Comparison of ENCODE assay signal across 8 cellular contexts in the genomic region with DNA sequence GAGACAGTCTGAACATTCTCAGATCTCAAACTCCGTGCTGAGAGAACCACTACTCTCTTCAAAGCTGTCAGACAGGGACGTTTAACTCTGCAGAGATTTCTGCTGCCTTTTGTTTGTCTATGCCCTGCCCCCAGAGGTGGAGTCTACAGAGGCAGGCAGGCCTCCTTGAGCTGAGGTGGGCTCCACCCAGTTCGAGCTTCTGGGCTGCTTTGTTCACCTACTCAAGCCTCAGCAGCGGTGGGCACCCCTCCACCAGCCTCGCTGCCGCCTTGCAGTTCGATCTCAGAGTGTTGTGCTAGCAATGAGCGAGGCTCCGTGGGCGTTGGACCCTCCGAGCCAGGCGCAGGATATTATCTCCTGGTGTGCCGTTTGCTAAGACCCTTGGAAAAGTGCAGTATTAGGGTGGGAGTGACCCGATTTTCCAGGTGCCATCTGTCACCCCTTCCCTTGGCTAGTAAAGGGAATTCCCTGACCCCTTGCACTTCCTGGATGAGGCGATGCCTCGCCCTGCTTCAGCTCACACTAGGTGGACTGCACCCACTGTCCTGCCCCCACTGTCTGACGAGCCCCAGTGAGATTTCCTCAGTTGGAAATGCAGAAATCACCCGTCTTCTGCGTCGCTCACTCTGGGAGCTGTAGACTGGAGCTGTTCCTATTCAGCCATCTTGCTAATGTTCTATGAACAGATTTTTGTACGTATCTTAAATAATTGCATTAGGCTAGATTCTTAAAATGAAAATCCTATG.
DNase-seq lines count a peak whose midpoint lies in the region; ATAC-seq, FAIRE-seq and TF ChIP-seq lines count a peak whose summit lies in the region.
"Not testable (repeated sequence)": the region's sequence is repeated elsewhere in the genome, so short reads cannot be mapped to it uniquely, and the experiment has no call there.

No MANE protein-coding gene starts in this region.

- H3K14ac ChIP-seq in H1 (ENCODE audit: insufficient read length), result not testable (repeated sequence)

- H4K91ac ChIP-seq in H1 (replicated peaks; ENCODE audit: insufficient read length, low read length), result not testable (repeated sequence)

- not testable (repeated sequence) for H2AFZ ChIP-seq in H1 (ENCODE audit: low read length)
- H2AFZ ChIP-seq in osteoblast (ENCODE audit: low read length), result peak overlapping the region; percentile 62

- not testable (repeated sequence) for TF ChIP-seq EP300 in H1 (IDR thresholded peaks at IDR 0.05; ENCODE audit: borderline replicate concordance in 1 of 2, low read depth in 2 of 2, low read length in 2 of 2)

- not testable (repeated sequence) for H3K4me1 ChIP-seq in H1 (replicated peaks in 1 of 4; ENCODE audit: control insufficient read depth in 3 of 4, insufficient read depth in 4 of 4, low read length in 3 of 4); osteoblast (ENCODE audit: insufficient read depth, low read length); upper lobe of right lung

- WGBS in H1 (ENCODE audit: extremely low coverage in 1 of 2, insufficient coverage in 1 of 2, insufficient read length in 1 of 2, insufficient replicate concordance in 2 of 2, low coverage in 1 of 2, low lambda C conversion rate in 2 of 2, missing lambda C conversion rate in 1 of 2), 2 experiments, result 39% methylated on average over 20 of the region's 21 CpGs; no CpG with 5 or more reads in 1 of the 2 experiments

- H2BK12ac ChIP-seq in H1 (ENCODE audit: low read depth, low read length), result not testable (repeated sequence)

- H3K27ac ChIP-seq in H1 (ENCODE audit: low read depth, low read length); osteoblast (ENCODE audit: low read depth, low read length); upper lobe of right lung: not testable (repeated sequence)

- H3K23ac ChIP-seq in H1 (ENCODE audit: insufficient read length), result not testable (repeated sequence)

- not testable (repeated sequence) for H3K4ac ChIP-seq in H1 (replicated peaks; ENCODE audit: insufficient read length, low read depth, low read length)

- DNase-seq in ELF-1 (ENCODE audit: low read depth, low spot score) (peak; percentile 64), NCI-H2171 treated with DMSO at 0.1 percent for 48 hours (lab: John Stamatoyannopoulos, UW) (peak; percentile 33), amniotic epithelial cell (ENCODE audit: low read depth) (peak; percentile 3), H1 (ENCODE audit: low read depth in 1 of 2, low spot score in 2 of 2) (peak in 1 of 2 experiments; percentile 54), head of caudate nucleus (peak; percentile 4 to 73 (median 45)), kidney tubule cell (ENCODE audit: low spot score) (peak; percentile 51)
- not testable (repeated sequence) for DNase-seq in osteoblast (ENCODE audit: insufficient read length, low spot score, missing footprints); upper lobe of right lung

- H3K9me3 ChIP-seq in H1 (ENCODE audit: insufficient read depth in 2 of 2, low read depth in 1 of 2, low read length in 1 of 2); osteoblast (ENCODE audit: low read depth, low read length); upper lobe of right lung: not testable (repeated sequence)

- not testable (repeated sequence) for H4K20me1 ChIP-seq in H1 (replicated peaks in 1 of 2; ENCODE audit: control insufficient read depth in 1 of 2, insufficient read depth in 2 of 2, low read length in 2 of 2); osteoblast (ENCODE audit: insufficient read depth, low read length)

- POLR2A ChIA-PET in H1 (lab: Charles Lee; ENCODE audit: partially characterized antibody), result not testable (repeated sequence)

- TF ChIP-seq RAD21 in H1 (IDR thresholded peaks at IDR 0.05 in 1 of 2, conservative IDR thresholded peaks at IDR 0.05 in 1 of 2; ENCODE audit: low read depth in 2 of 2, low read length in 2 of 2), result not testable (repeated sequence)

- not testable (repeated sequence) for H3K18ac ChIP-seq in H1 (ENCODE audit: extremely low read depth, low read length)

- H2BK20ac ChIP-seq in H1 (ENCODE audit: low read length), result not testable (repeated sequence)

- H3K4me3 ChIP-seq in H1 (ENCODE audit: extremely low read depth in 1 of 4, insufficient read depth in 2 of 4, low read depth in 3 of 4, low read length in 4 of 4) (peak overlapping the region in 3 of 4 experiments; percentile 8 to 26 (median 20); a peak in 1 of 8 replicates), osteoblast (ENCODE audit: insufficient read depth, low read length) (peak overlapping the region; percentile 61), upper lobe of right lung (peak overlapping the region; percentile 14)

- H2BK120ac ChIP-seq in H1 (replicated peaks; ENCODE audit: low read depth, low read length), result not testable (repeated sequence)

- not testable (repeated sequence) for H3K27me3 ChIP-seq in H1 (replicated peaks in 1 of 4; ENCODE audit: control insufficient read depth in 3 of 4, extremely low read depth in 1 of 4, insufficient read depth in 3 of 4, low read length in 3 of 4); osteoblast (ENCODE audit: insufficient read depth, low read length); upper lobe of right lung

- H3K79me2 ChIP-seq in H1 (ENCODE audit: control insufficient read depth in 1 of 2, insufficient read depth in 2 of 2, low read length in 2 of 2); osteoblast (ENCODE audit: insufficient read depth, low read length): not testable (repeated sequence)

- H3K4me2 ChIP-seq in H1 (ENCODE audit: insufficient read depth in 1 of 2, low read depth in 2 of 2, low read length in 2 of 2) (peak overlapping the region; percentile 33 to 52), osteoblast (ENCODE audit: insufficient read depth, low read length) (peak overlapping the region; percentile 43)

- not testable (repeated sequence) for H4K5ac ChIP-seq in H1 (ENCODE audit: insufficient read length, low read depth, low read length)

- not testable (repeated sequence) for H3K23me2 ChIP-seq in H1 (ENCODE audit: low read depth, low read length)

- FAIRE-seq in H1 (lab: Jason Lieb, UNC), result not testable (repeated sequence)

- H3K36me3 ChIP-seq in H1 (ENCODE audit: control insufficient read depth in 2 of 4, insufficient read depth in 4 of 4, low read length in 3 of 4); osteoblast (ENCODE audit: insufficient read depth, low read length); upper lobe of right lung: not testable (repeated sequence)

- CTCF ChIA-PET in H1 (lab: Charles Lee; ENCODE audit: partially characterized antibody), result interaction anchor here (1.0 to 2.5 kb wide), 6 partner anchors 8 to 53 kb away, joined by 3 to 10 read pairs (median 6); no protein-coding TSS in a partner anchor

- not testable (repeated sequence) for H2BK5ac ChIP-seq in H1 (ENCODE audit: low read depth, low read length)

- not testable (repeated sequence) for TF ChIP-seq POLR2A in H1 (IDR thresholded peaks at IDR 0.05; ENCODE audit: control extremely low read depth in 1 of 2, low read depth in 2 of 2, low read length in 2 of 2)

- not testable (repeated sequence) for H2BK15ac ChIP-seq in H1 (ENCODE audit: low read length)

- H4K8ac ChIP-seq in H1 (ENCODE audit: extremely low read depth, insufficient read depth, low read length), result not testable (repeated sequence)

- not testable (repeated sequence) for H3K56ac ChIP-seq in H1 (replicated peaks; ENCODE audit: insufficient read length, low read depth, low read length)

- H3K9ac ChIP-seq in H1 (replicated peaks in 1 of 4; ENCODE audit: extremely low read depth in 1 of 4, low read depth in 3 of 4, low read length in 3 of 4), result not testable (repeated sequence)

- intact Hi-C loops in head of caudate nucleus (cut with DNase I); upper lobe of right lung (cut with DNase I): not testable (repeated sequence)

- H3K79me1 ChIP-seq in H1 (ENCODE audit: low read depth, low read length), result not testable (repeated sequence)

- not testable (repeated sequence) for TF ChIP-seq CTCF in H1 (IDR thresholded peaks at IDR 0.05; ENCODE audit: control extremely low read depth in 1 of 3, insufficient read depth in 1 of 3, low read depth in 1 of 3, low read length in 3 of 3); osteoblast (IDR thresholded peaks at IDR 0.05; ENCODE audit: extremely low read depth, low read depth, low read length); upper lobe of right lung (IDR thresholded peaks at IDR 0.05)

- H2AK5ac ChIP-seq in H1 (ENCODE audit: low read depth, low read length), result not testable (repeated sequence)

- not testable (repeated sequence) for ATAC-seq in upper lobe of right lung

TF ChIP-seq in H1, 55 proteins besides CTCF, POLR2A, EP300 and RAD21:
- TF ChIP-seq TAF1 (IDR thresholded peaks at IDR 0.05; ENCODE audit: low read depth, low read length), result 0 out of 2 replicates have a peak, but pooled peaks have one; percentile 10
